Comparison of ENCODE assay signal across 18 cellular contexts in the genomic region with DNA sequence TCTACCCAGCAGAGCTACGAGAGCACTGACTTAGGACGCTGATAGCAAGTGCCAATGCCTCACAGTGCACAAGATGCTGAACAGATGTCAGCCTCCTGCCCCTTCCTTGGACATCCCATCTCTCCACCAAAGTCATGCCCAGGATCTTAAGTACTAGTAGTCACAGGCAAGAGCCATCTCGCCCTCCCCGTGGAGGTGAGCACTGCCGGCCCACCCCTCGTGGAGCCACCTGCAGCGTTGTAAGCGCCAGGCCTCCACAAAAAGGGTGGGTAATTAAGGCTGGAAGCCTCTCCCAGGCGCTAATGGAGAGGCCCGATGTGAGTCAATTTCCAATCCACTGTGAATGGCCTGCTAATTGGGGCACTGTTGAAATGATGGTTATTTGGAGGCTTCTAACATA.
"Had no signal": no experiment of that assay in that cellular context is flagged by ENCODE, and none has a peak within 500 bp of the region (broad histone marks: within the 10 kb centered on the region; RNA-seq: fewer than 3 reads in every experiment).

No MANE protein-coding gene starts in this region.

- H3K4me3 Mint-ChIP-seq: memory B cell; natural killer cell treated with Interleukin-12 subunit alpha and Interleukin-12 subunit beta and Interleukin-15 and Interleukin-18, amount 100 ng/mL, for 72 hours; neural crest cell; stimulated activated effector memory CD8-positive, alpha-beta T cell treated with anti-CD3 and anti-CD28 coated beads, Interleukin-12 subunit alpha, Interleukin-12 subunit beta, amount 100 ng/mL, for 72 hours had no signal

- DNase-seq: effector CD4-positive, alpha-beta T cell; gastrocnemius medialis; left ventricle myocardium superior; mucosa of descending colon; naive B cell; psoas muscle; right cardiac atrium; sigmoid colon; stimulated activated CD4-positive, alpha-beta T cell treated with anti-CD3 and anti-CD28 coated beads, Interleukin-2, amount 100 ng/mL, for 24 hours; stimulated activated CD4-positive, alpha-beta T cell treated with anti-CD3 and anti-CD28 coated beads, Interleukin-4, amount 100 ng/mL, for 24 hours; stimulated activated naive CD4-positive, alpha-beta T cell treated with Interleukin-2 at 50 U/mL for 16 hours; stomach; thyroid gland; trophoblast cell had no signal

- H3K27ac Mint-ChIP-seq: memory B cell; naive B cell; natural killer cell treated with Interleukin-12 subunit alpha and Interleukin-12 subunit beta and Interleukin-15 and Interleukin-18, amount 100 ng/mL, for 72 hours; stimulated activated effector memory CD8-positive, alpha-beta T cell treated with anti-CD3 and anti-CD28 coated beads, Interleukin-12 subunit alpha, Interleukin-12 subunit beta, amount 100 ng/mL, for 72 hours had no signal

- H3K4me1 Mint-ChIP-seq: memory B cell; naive B cell; neural crest cell; stimulated activated effector memory CD8-positive, alpha-beta T cell treated with anti-CD3 and anti-CD28 coated beads, Interleukin-12 subunit alpha, Interleukin-12 subunit beta, amount 100 ng/mL, for 72 hours had no signal

- H3K36me3 Mint-ChIP-seq: memory B cell; naive B cell; natural killer cell treated with Interleukin-12 subunit alpha and Interleukin-12 subunit beta and Interleukin-15 and Interleukin-18, amount 100 ng/mL, for 72 hours; stimulated activated effector memory CD8-positive, alpha-beta T cell treated with anti-CD3 and anti-CD28 coated beads, Interleukin-12 subunit alpha, Interleukin-12 subunit beta, amount 100 ng/mL, for 72 hours had no signal

- H3K9me3 Mint-ChIP-seq: memory B cell; natural killer cell treated with Interleukin-12 subunit alpha and Interleukin-12 subunit beta and Interleukin-15 and Interleukin-18, amount 100 ng/mL, for 72 hours; neural crest cell; stimulated activated effector memory CD8-positive, alpha-beta T cell treated with anti-CD3 and anti-CD28 coated beads, Interleukin-12 subunit alpha, Interleukin-12 subunit beta, amount 100 ng/mL, for 72 hours had no signal

- ATAC-seq: gastrocnemius medialis; left ventricle myocardium superior; mucosa of descending colon; natural killer cell treated with Interleukin-12 subunit alpha and Interleukin-12 subunit beta and Interleukin-15 and Interleukin-18, amount 100 ng/mL, for 72 hours; psoas muscle; right cardiac atrium; stimulated activated effector memory CD8-positive, alpha-beta T cell treated with anti-CD3 and anti-CD28 coated beads, Interleukin-12 subunit alpha, Interleukin-12 subunit beta, amount 100 ng/mL, for 72 hours had no signal
